In the genomic region with DNA sequence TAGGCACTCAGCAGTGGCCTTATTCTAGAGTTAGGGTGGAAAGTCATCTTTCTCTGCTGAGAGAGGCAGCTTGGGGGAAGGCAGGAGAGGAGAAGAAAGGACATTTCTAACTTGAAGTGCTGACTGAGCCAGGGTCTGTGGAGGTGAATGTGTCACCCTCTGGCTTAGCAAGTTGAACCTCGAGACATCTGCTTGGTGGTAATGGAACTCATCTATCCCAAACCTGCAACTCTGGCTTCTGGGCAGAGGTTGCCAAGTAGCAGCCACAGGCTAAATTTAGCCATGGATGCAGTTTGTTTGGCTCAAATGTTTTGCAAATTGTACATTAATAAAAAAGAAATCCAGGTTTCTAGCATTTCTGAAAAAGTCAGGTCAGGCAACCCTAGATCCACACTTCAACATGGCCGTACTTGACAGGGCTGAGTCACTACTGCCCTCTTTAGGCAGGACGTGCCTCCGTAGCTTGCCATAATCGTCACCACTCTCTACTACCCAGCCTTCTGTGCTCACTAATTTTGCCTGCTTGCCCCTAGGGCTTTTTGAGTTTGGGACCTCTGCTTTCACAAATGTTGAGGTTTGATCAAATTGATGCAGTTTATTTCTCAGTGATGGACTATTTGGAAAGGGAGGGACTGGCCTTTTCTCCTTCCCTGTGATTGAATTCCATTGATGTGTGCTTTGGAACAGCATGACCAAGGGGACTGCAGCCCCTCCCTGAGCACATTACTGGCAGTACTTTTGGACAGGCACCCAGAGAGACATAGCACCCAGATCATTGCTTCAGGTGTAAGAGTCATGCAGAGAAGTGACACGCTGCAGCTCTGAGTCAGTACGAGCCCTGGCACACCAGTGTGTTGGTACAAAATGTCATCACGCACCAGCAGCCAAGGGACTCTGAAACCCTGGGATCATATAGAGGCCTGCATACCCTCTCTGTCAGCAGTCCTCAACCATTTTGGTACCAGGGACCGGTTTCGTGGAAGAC, we compare ENCODE assay signal across 1 cellular context.
TF ChIP-seq lines count a peak whose summit lies in the region.

No MANE protein-coding gene starts in this region.

TF ChIP-seq in HepG2, 621 proteins besides CTCF, POLR2A, EP300 and RAD21 (continued from another document):
- TF ChIP-seq STAG1 (CRISPR knock-in tag; IDR thresholded peaks at IDR 0.05) = peak; percentile 11; the same call in 1 of the 2 replicates
- TF ChIP-seq GABPB1 (CRISPR knock-in tag; IDR thresholded peaks at IDR 0.05) = no peak
- no peak for TF ChIP-seq SOX5 (CRISPR knock-in tag; IDR thresholded peaks at IDR 0.05; ENCODE audit: borderline replicate concordance)
- no peak for TF ChIP-seq ZNF432 (CRISPR knock-in tag; IDR thresholded peaks at IDR 0.05; ENCODE audit: borderline replicate concordance)
- peak; percentile 31 for TF ChIP-seq YY1 (IDR thresholded peaks at IDR 0.05; ENCODE audit: insufficient read depth, insufficient replicate concordance, low read depth, low read length)
- TF ChIP-seq, protein P1, sequence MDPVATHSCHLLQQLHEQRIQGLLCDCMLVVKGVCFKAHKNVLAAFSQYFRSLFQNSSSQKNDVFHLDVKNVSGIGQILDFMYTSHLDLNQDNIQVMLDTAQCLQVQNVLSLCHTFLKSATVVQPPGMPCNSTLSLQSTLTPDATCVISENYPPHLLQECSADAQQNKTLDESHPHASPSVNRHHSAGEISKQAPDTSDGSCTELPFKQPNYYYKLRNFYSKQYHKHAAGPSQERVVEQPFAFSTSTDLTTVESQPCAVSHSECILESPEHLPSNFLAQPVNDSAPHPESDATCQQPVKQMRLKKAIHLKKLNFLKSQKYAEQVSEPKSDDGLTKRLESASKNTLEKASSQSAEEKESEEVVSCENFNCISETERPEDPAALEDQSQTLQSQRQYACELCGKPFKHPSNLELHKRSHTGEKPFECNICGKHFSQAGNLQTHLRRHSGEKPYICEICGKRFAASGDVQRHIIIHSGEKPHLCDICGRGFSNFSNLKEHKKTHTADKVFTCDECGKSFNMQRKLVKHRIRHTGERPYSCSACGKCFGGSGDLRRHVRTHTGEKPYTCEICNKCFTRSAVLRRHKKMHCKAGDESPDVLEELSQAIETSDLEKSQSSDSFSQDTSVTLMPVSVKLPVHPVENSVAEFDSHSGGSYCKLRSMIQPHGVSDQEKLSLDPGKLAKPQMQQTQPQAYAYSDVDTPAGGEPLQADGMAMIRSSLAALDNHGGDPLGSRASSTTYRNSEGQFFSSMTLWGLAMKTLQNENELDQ (CRISPR knock-in tag; IDR thresholded peaks at IDR 0.05; ENCODE audit: borderline replicate concordance) = no peak
- no peak for TF ChIP-seq MED13 (CRISPR knock-in tag; IDR thresholded peaks at IDR 0.05)
- TF ChIP-seq, protein P2, sequence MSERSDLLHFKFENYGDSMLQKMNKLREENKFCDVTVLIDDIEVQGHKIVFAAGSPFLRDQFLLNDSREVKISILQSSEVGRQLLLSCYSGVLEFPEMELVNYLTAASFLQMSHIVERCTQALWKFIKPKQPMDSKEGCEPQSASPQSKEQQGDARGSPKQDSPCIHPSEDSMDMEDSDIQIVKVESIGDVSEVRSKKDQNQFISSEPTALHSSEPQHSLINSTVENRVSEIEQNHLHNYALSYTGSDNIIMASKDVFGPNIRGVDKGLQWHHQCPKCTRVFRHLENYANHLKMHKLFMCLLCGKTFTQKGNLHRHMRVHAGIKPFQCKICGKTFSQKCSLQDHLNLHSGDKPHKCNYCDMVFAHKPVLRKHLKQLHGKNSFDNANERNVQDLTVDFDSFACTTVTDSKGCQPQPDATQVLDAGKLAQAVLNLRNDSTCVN (CRISPR knock-in tag; IDR thresholded peaks at IDR 0.05; ENCODE audit: borderline replicate concordance) = no peak
